10 cellular contexts compared by ENCODE assay signal in the genomic region with DNA sequence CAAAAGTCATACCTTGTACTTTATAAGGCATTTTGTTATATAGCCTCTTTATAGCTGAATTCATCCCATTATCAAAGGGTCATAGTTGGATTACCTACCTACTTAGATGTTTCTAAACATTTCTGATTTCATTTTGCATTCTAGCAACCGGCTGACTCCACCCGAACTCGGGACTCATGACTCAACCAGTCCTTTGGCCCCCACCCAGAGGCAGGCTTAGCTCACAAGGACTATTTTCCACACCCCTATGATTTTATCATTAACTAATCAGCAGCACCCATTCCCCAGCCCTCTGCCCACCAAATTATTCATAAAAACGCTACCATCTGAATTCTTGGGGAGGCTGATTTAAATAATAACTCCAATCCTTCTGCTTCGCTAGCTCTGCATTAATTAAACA.
A peak's percentile ranks its signal among the peaks of the same experiment; 100 is the strongest.
DNase-seq lines count a peak whose midpoint lies in the region; ATAC-seq and TF ChIP-seq lines count a peak whose summit lies in the region.
"Had no signal": no experiment of that assay in that cellular context is flagged by ENCODE, and none has a peak within 500 bp of the region (broad histone marks: within the 10 kb centered on the region; RNA-seq: fewer than 3 reads in every experiment).

No MANE protein-coding gene starts in this region.

- no peak overlapping the region for H3K27ac ChIP-seq in RWPE1

- POLR2A ChIA-PET in RWPE1 (lab: Yijun Ruan, JAX; ENCODE audit: low non-redundant PET) = no interaction called here

- CTCF ChIA-PET in RWPE1 (lab: Yijun Ruan, JAX) = no interaction called here

- TF ChIP-seq CTCF in RWPE1 (conservative IDR thresholded peaks at IDR 0.05; ENCODE audit: low read depth) = no peak
- TF ChIP-seq CTCF in omental fat pad (IDR thresholded peaks at IDR 0.05) = no peak

- peak; percentile 32 for DNase-seq in AG20443 (ENCODE audit: low spot score)
- DNase-seq in RWPE1 (ENCODE audit: low spot score) = peak; percentile 6
- DNase-seq in fibroblast of gingiva (ENCODE audit: low read depth) = peak; percentile 50
- no peak for DNase-seq in omental fat pad (ENCODE audit: low spot score)
- no peak for DNase-seq in activated T-cell treated with anti-CD3 and anti-CD28 coated beads for 4 hours
- DNase-seq: central memory CD4-positive, alpha-beta T cell; NCI-H82 had no signal

- ATAC-seq in omental fat pad (ENCODE audit: low FRiP score) (peak; percentile 16), GM21825 (IDR thresholded peaks at IDR 0.05; ENCODE audit: unreplicated experiment) (no peak), HG02610 (IDR thresholded peaks at IDR 0.05; ENCODE audit: unreplicated experiment) (no peak), HG03378 (IDR thresholded peaks at IDR 0.05; ENCODE audit: unreplicated experiment) (no peak)

Comparison
In these comparisons a context has a peak if more than half of its experiments do, and no peak if none do; other contexts are left out.
1. DNase-seq: peak in AG20443 (single experiment), RWPE1 (single experiment) and fibroblast of gingiva (single experiment); none in omental fat pad (single experiment) and activated T-cell treated with anti-CD3 and anti-CD28 coated beads for 4 hours (single experiment).